In the genomic region with DNA sequence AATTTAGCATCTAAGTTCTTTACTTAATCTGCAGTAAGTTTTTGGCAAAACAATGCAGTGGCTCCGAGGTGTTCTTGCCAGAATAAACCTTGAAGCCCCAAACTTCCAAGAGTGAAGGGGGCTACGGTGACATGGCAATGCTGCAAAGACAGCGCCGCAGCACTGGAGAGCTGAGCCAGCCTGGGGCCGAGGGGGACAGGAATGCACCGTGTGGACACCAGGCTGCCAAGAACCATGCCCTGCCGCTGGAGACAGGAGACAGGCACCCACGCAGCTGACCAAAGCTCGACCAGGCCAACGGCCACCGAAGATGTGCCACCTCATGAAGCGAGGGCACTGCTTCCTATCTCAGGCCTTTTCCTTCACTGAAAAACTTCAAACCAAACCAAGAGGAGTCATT, we compare ENCODE assay signal across 30 cellular contexts.
"Had no signal": no experiment of that assay in that cellular context is flagged by ENCODE, and none has a peak within 500 bp of the region (broad histone marks: within the 10 kb centered on the region; RNA-seq: fewer than 3 reads in every experiment).

No MANE protein-coding gene starts in this region.

- H3K4me1 ChIP-seq: gastrocnemius medialis, neural progenitor cell, tibial nerve had no signal

- H3K4me2 ChIP-seq: neural progenitor cell had no signal

- H3K9me3 ChIP-seq: gastrocnemius medialis, left ventricle myocardium inferior, mucosa of descending colon, ovary, thoracic aorta, tibial nerve, upper lobe of left lung had no signal

- H3K27me3 Mint-ChIP-seq: naive B cell; stimulated activated memory B cell treated with anti-CD40 and anti-IgM and Interleukin-4, amounts not matched to agents 10 μg/mL and 1 μg/mL and 100 μg/mL, for 72 hours; stimulated activated naive CD8-positive, alpha-beta T cell treated with anti-CD3 and anti-CD28 coated beads, Interleukin-15, Interleukin-2, amounts not matched to agents 100 ng/mL and 50 ng/mL, for 24 hours had no signal

- ATAC-seq: esophagus mucosa; gastrocnemius medialis; left cardiac atrium; mucosa of descending colon; sciatic nerve; stimulated activated memory B cell treated with anti-CD40 and anti-IgM and Interleukin-4, amounts not matched to agents 10 μg/mL and 1 μg/mL and 100 μg/mL, for 72 hours had no signal

- FAIRE-seq: colon, kidney, urothelium cell line had no signal

- H3K4me3 ChIP-seq: dorsolateral prefrontal cortex, gastrocnemius medialis, left ventricle myocardium inferior, lung, mucosa of descending colon, neural progenitor cell, ovary, thoracic aorta, tibial nerve, upper lobe of left lung had no signal

- H3K27ac ChIP-seq: dorsolateral prefrontal cortex, epithelial cell of prostate, gastrocnemius medialis, left ventricle myocardium inferior, neural progenitor cell, ovary, thoracic aorta, tibial nerve, upper lobe of left lung had no signal

- H2AFZ ChIP-seq: neural progenitor cell had no signal

- H3K4me3 Mint-ChIP-seq: endodermal cell; mesothelial cell of epicardium; naive B cell; nephron; neural progenitor cell; stimulated activated memory B cell treated with anti-CD40 and anti-IgM and Interleukin-4, amounts not matched to agents 10 μg/mL and 1 μg/mL and 100 μg/mL, for 72 hours; stimulated activated naive CD8-positive, alpha-beta T cell treated with anti-CD3 and anti-CD28 coated beads, Interleukin-15, Interleukin-2, amounts not matched to agents 100 ng/mL and 50 ng/mL, for 24 hours had no signal

- H3K27ac Mint-ChIP-seq: endodermal cell; mesothelial cell of epicardium; nephron; neural progenitor cell; stimulated activated naive CD8-positive, alpha-beta T cell treated with anti-CD3 and anti-CD28 coated beads, Interleukin-15, Interleukin-2, amounts not matched to agents 100 ng/mL and 50 ng/mL, for 24 hours had no signal

- H3K36me3 ChIP-seq: neural progenitor cell, ovary had no signal

- DNase-seq: caudate nucleus; dorsolateral prefrontal cortex; effector CD4-positive, alpha-beta T cell; endodermal cell; foreskin fibroblast; gastrocnemius medialis; kidney; left cardiac atrium; left ventricle myocardium inferior; mesenchymal stem cell; mucosa of descending colon; naive B cell; nucleus accumbens; ovary; stimulated activated CD4-positive, alpha-beta T cell treated with anti-CD3 and anti-CD28 coated beads, Interleukin-2, amount 100 ng/mL, for 24 hours; stimulated activated CD4-positive, alpha-beta T cell treated with anti-CD3 and anti-CD28 coated beads, Interleukin-4, amount 100 ng/mL, for 4 hours had no signal

- H3K27me3 ChIP-seq: dorsolateral prefrontal cortex, gastrocnemius medialis, neural progenitor cell, ovary, tibial nerve, upper lobe of left lung had no signal

- H3K4me1 Mint-ChIP-seq: endodermal cell; mesothelial cell of epicardium; naive B cell; nephron; neural progenitor cell; stimulated activated memory B cell treated with anti-CD40 and anti-IgM and Interleukin-4, amounts not matched to agents 10 μg/mL and 1 μg/mL and 100 μg/mL, for 72 hours had no signal

- H3K9ac ChIP-seq: neural progenitor cell had no signal

- H3K9me3 Mint-ChIP-seq: endodermal cell; mesothelial cell of epicardium; naive B cell; nephron; neural progenitor cell; stimulated activated memory B cell treated with anti-CD40 and anti-IgM and Interleukin-4, amounts not matched to agents 10 μg/mL and 1 μg/mL and 100 μg/mL, for 72 hours; stimulated activated naive CD8-positive, alpha-beta T cell treated with anti-CD3 and anti-CD28 coated beads, Interleukin-15, Interleukin-2, amounts not matched to agents 100 ng/mL and 50 ng/mL, for 24 hours had no signal
